Comparison of ENCODE assay signal across 8 cellular contexts in the genomic region with DNA sequence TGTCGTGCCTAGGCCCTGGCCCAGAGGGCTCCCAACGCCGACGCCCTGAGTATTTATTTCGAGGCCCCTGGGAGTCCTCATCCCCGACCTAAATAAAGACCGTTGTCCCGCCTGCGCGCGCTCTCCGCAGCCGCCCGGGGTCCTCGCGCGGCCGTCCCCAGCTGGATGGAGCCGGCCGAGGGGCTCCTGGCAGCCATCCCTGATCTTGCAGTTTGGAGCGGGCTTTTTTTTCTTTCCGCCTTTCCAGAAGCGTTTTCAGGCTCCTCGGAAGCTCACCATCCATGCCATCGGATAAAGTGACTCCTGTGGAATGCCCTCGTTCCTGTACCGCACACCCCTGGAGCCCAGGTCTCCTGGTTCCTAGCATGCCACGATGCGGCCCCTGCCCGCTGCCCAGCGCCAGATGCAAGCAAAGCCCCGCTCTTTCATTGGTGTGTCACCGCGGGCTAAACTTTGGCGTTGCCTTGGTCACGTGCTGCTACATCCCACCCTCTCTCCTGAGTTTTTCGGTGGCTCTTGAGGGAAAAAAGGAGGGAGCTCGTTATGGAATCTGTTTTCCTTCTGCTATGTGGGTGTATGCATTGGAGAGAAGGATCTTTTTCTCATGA. TPM values are rescaled to one million over a fixed set of nuclear protein-coding genes. Genes with fewer than 3 reads are reported as not detected.
A peak's percentile ranks its signal among the peaks of the same experiment; 100 is the strongest.
DNase-seq lines count a peak whose midpoint lies in the region; ATAC-seq and TF ChIP-seq lines count a peak whose summit lies in the region.

No MANE protein-coding gene starts in this region.

- peak overlapping the region; percentile 49 for H2BK120ac ChIP-seq in H9 (ENCODE audit: low read depth, low read length, poor library complexity, severe bottlenecking)

- POLR2A ChIA-PET in PC-9 (lab: Charles Lee; ENCODE audit: unreplicated experiment) = interaction anchor here (0.5 to 1.1 kb wide), 3 partner anchors 27 to 190 kb away, joined by 3 to 6 read pairs (median 6); a partner anchor contains a TSS

- H3K27ac Mint-ChIP-seq in H9 (peak overlapping the region; percentile 92 to 98 (median 94)), brain (peak overlapping the region; percentile 98 to 100 (median 99))

- H2BK12ac ChIP-seq in H9 (ENCODE audit: insufficient read length, low read depth, low read length) = no peak overlapping the region

- ATAC-seq in HG03139 (IDR thresholded peaks at IDR 0.05; ENCODE audit: unreplicated experiment) (no peak), HG02981 (IDR thresholded peaks at IDR 0.05; ENCODE audit: unreplicated experiment) (no peak)

- peaks cover 13% of the 10 kb centered on the region for H3K23me2 ChIP-seq in H9 (ENCODE audit: insufficient read length, low read depth, low read length, poor library complexity, severe bottlenecking)

- no peak overlapping the region for H2BK20ac ChIP-seq in H9 (ENCODE audit: low read depth, low read length, poor library complexity, severe bottlenecking)

- H2BK15ac ChIP-seq in H9 (ENCODE audit: low read depth, low read length) = no peak overlapping the region

- no peaks in the 10 kb centered on the region for H3K36me3 ChIP-seq in PC-9 (ENCODE audit: low read depth)
- H3K36me3 ChIP-seq in skeletal muscle tissue (ENCODE audit: control insufficient read depth in 3 of 3, insufficient read depth in 3 of 3, low read length in 3 of 3) = no peaks in the 10 kb centered on the region

- no peak overlapping the region for H3K27ac ChIP-seq in H9 (ENCODE audit: insufficient read length, low read depth, low read length)
- peak overlapping the region; percentile 47; the same call in 1 of the 2 replicates for H3K27ac ChIP-seq in PC-9
- peak overlapping the region; percentile 99 for H3K27ac ChIP-seq in skeletal muscle tissue (ENCODE audit: low read depth, low read length)

- H4K91ac ChIP-seq in H9 (ENCODE audit: insufficient read length, low read depth, low read length) = no peak overlapping the region

- H3K36me3 Mint-ChIP-seq in H9 (ENCODE audit: insufficient read depth in 1 of 3, low read depth in 3 of 3) = no peaks in the 10 kb centered on the region
- peaks cover 6% of the 10 kb centered on the region for H3K36me3 Mint-ChIP-seq in brain

- DNase-seq in AG10803 (ENCODE audit: low read depth) (peak; percentile 33), H9 (peak; percentile 87), PC-9 (no peak), iPS-NIHi7 (ENCODE audit: extremely low spot score) (peak; percentile 67)

- no peak overlapping the region for H3K4ac ChIP-seq in H9 (ENCODE audit: low read depth, low read length)

- no CpG with 5 or more reads among the region's 38 CpGs for WGBS in H9 (ENCODE audit: extremely low coverage, insufficient read length, low lambda C conversion rate)

- H2AFZ ChIP-seq in H9 (ENCODE audit: low read length) (no peak overlapping the region), PC-9 (peak overlapping the region; percentile 97)

- H3T11ph ChIP-seq in H9 (ENCODE audit: low read length) = no peak overlapping the region

- no peak overlapping the region for H2BK5ac ChIP-seq in H9 (ENCODE audit: insufficient read length, low read length)

- H3K9me3 ChIP-seq in H9 (ENCODE audit: control insufficient read depth, low read depth, low read length) (no peaks in the 10 kb centered on the region), PC-9 (ENCODE audit: insufficient read depth, low read depth) (no peaks in the 10 kb centered on the region), skeletal muscle tissue (ENCODE audit: control insufficient read depth in 3 of 3, low read length in 3 of 3) (no peaks in the 10 kb centered on the region)

- H3K4me1 Mint-ChIP-seq in H9 = peaks cover 18 to 21% of the 10 kb centered on the region in 2 experiments
- H3K4me1 Mint-ChIP-seq in brain = peaks cover 52% of the 10 kb centered on the region

- CTCF ChIA-PET in PC-9 (lab: Charles Lee) = interaction anchor here (1.3 kb wide), 1 partner anchor 144 kb away, joined by 4 read pairs; no protein-coding TSS in a partner anchor

- H4K8ac ChIP-seq in H9 (replicated peaks; ENCODE audit: insufficient read length, low read depth, low read length) = no peak overlapping the region

- H3K18ac ChIP-seq in H9 (ENCODE audit: insufficient read length, low read depth, low read length) = peak overlapping the region; percentile 89

- H3K14ac ChIP-seq in H9 (ENCODE audit: insufficient read depth, low read length) = peak overlapping the region; percentile 95

- H3F3A ChIP-seq in PC-9 (ENCODE audit: insufficient read depth, low read depth) = peaks cover 43% of the 10 kb centered on the region

- intact Hi-C loops in PC-9 (cut with micrococcal nuclease; ENCODE audit: unreplicated experiment) = no loop called here

- no peaks in the 10 kb centered on the region for H3K9me2 ChIP-seq in PC-9 (ENCODE audit: insufficient read depth)

- BruUV-seq in PC-9 (replicated peaks; lab: Mats Ljungman, UMichigan) = TSS peak; percentile 38

- H4K20me1 ChIP-seq in H9 (ENCODE audit: control insufficient read depth, insufficient read depth, insufficient read length) = no peaks in the 10 kb centered on the region
- no peaks in the 10 kb centered on the region for H4K20me1 ChIP-seq in PC-9 (ENCODE audit: insufficient read depth)

- no peak overlapping the region for H3K23ac ChIP-seq in H9 (ENCODE audit: insufficient read length, low read depth, low read length)

- H3K79me1 ChIP-seq in H9 (ENCODE audit: insufficient read depth, low read depth, low read length, poor library complexity, severe bottlenecking) = no peaks in the 10 kb centered on the region

- no peak for TF ChIP-seq CTCF in AG10803 (conservative IDR thresholded peaks at IDR 0.05; ENCODE audit: low read length)
- TF ChIP-seq CTCF in H9 (conservative IDR thresholded peaks at IDR 0.05) = no peak
- no peak for TF ChIP-seq CTCF in PC-9 (conservative IDR thresholded peaks at IDR 0.05)
- TF ChIP-seq CTCF in brain (conservative IDR thresholded peaks at IDR 0.05) = no peak

- H4K5ac ChIP-seq in H9 (ENCODE audit: insufficient read length, low read depth, low read length) = no peak overlapping the region

- H3K27me3 Mint-ChIP-seq in H9 (ENCODE audit: low read depth) (no peaks in the 10 kb centered on the region), brain (peaks cover 9% of the 10 kb centered on the region)

- H3K27me3 ChIP-seq in H9 (ENCODE audit: insufficient read depth, low read length) (no peaks in the 10 kb centered on the region), PC-9 (ENCODE audit: insufficient read depth, low read depth) (no peaks in the 10 kb centered on the region), skeletal muscle tissue (ENCODE audit: control insufficient read depth in 3 of 3, insufficient read depth in 3 of 3, low read length in 3 of 3) (no peaks in the 10 kb centered on the region)

- H3K9me3 Mint-ChIP-seq in H9 (no peaks in the 10 kb centered on the region), brain (no peaks in the 10 kb centered on the region)

- peak overlapping the region; percentile 75 for H3K4me2 ChIP-seq in H9 (ENCODE audit: insufficient read depth, insufficient read length, low read length)
- H3K4me2 ChIP-seq in PC-9 = peak overlapping the region; percentile 87

- H3K56ac ChIP-seq in H9 (ENCODE audit: insufficient read length, low read depth, low read length) = no peak overlapping the region

- H3K4me1 ChIP-seq in H9 (ENCODE audit: insufficient read depth, low read length) (no peaks in the 10 kb centered on the region; the same call in 1 of the 2 replicates), PC-9 (replicated peaks; ENCODE audit: insufficient read depth) (peaks cover 49% of the 10 kb centered on the region), skeletal muscle tissue (ENCODE audit: control insufficient read depth in 3 of 3, insufficient read depth in 3 of 3, low read length in 3 of 3) (peaks cover 31 to 39% (median 38%) of the 10 kb centered on the region in 3 donors)

- H3K4me3 ChIP-seq in AG10803 (ENCODE audit: low read length) (peak overlapping the region; percentile 95), PC-9 (peak overlapping the region; percentile 88), skeletal muscle tissue (ENCODE audit: low read length in 3 of 3) (peak overlapping the region; percentile 97 to 98 (median 98))

- peak overlapping the region; percentile 81 to 88 for H3K4me3 Mint-ChIP-seq in H9
- peak overlapping the region; percentile 92 to 96 (median 93) for H3K4me3 Mint-ChIP-seq in brain

- H3K79me2 ChIP-seq in H9 (ENCODE audit: insufficient read depth, low read length) = no peaks in the 10 kb centered on the region
- H3K79me2 ChIP-seq in PC-9 (ENCODE audit: low read depth) = peaks cover 41% of the 10 kb centered on the region

- H2AK5ac ChIP-seq in H9 (ENCODE audit: insufficient read length, low read length) = no peak overlapping the region

- H3K9ac ChIP-seq in H9 (ENCODE audit: extremely low read depth, insufficient read length, low read length) (peak overlapping the region; percentile 89), skeletal muscle tissue (ENCODE audit: low read depth in 1 of 3, low read length in 3 of 3) (peak overlapping the region; percentile 99 to 100 (median 99))

RNA-seq across cellular contexts. Expression of a gene that starts 0.7 kb away (rescaled TPM):
- total RNA-seq in H9 (2021) = 61.4 and 67.9 TPM in 2 replicates
- 78.9 and 95.7 TPM in 2 replicates for total RNA-seq in PC-9 (2021)
- polyA plus RNA-seq in brain (ENCODE audit: insufficient read depth, low read depth, low replicate concordance) = 156 TPM
- 18.3 TPM for total RNA-seq in skeletal muscle tissue

RNA-seq across cellular contexts. Expression of a gene that starts 51.7 kb away (rescaled TPM):
- 87.7 and 91.7 TPM in 2 replicates for total RNA-seq in H9 (2021)
- 75.3 and 81.3 TPM in 2 replicates for total RNA-seq in PC-9 (2021)
- 132 TPM for polyA plus RNA-seq in brain (ENCODE audit: insufficient read depth, low read depth, low replicate concordance)
- 74.6 TPM for total RNA-seq in skeletal muscle tissue

RNA-seq across cellular contexts. Expression of a gene that starts 58.2 kb away (rescaled TPM):
- total RNA-seq in H9 (2021) (35.2 and 37.0 TPM in 2 replicates), PC-9 (2021) (24.4 and 25.4 TPM in 2 replicates), skeletal muscle tissue (8.9 TPM)
- 29.0 TPM for polyA plus RNA-seq in brain (ENCODE audit: insufficient read depth, low read depth, low replicate concordance)

RNA-seq across cellular contexts. Expression of a gene that starts 59.2 kb away (rescaled TPM):
- total RNA-seq in H9 (2021) = 44.5 and 45.5 TPM in 2 replicates
- total RNA-seq in PC-9 (2021) = 42.6 and 45.1 TPM in 2 replicates
- 32.9 TPM for polyA plus RNA-seq in brain (ENCODE audit: insufficient read depth, low read depth, low replicate concordance)
- 15.7 TPM for total RNA-seq in skeletal muscle tissue

Comparison
In these comparisons a context has a peak if more than half of its experiments do, and no peak if none do; other contexts are left out.
1. DNase-seq: peak in AG10803 (single experiment), H9 (single experiment) and iPS-NIHi7 (single experiment); none in PC-9 (0 of 2).
2. Peak in every context shown above with its lines, with median percentiles within 50 percentile points of each other: H3K4me3 ChIP-seq.